ENCODE assay signal across 1 cellular context in the genomic region with DNA sequence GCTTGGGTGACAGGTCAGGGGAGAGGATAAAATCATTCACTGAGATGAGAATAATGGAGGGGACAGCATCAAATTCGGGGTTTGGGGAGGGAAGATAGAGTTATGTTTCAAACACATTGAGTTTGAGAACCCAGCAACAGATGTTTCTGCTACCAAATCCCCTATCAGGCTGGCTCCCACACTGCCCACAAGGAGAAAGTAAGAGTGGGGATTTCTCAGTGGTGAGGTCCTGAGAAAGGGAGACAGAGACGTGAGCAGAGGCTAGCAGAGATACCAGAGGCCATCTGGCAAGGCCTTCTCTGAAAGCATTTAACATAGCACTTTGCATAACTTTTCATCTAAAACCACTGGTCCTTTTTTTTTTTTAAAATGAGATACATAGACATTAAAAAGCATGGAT.
A peak's percentile ranks its signal among the peaks of the same experiment; 100 is the strongest.
TF ChIP-seq lines count a peak whose summit lies in the region.

No MANE protein-coding gene starts in this region.

TF ChIP-seq in GM12878, 131 proteins besides CTCF, POLR2A, EP300 and RAD21:
- TF ChIP-seq TCF7 (IDR thresholded peaks at IDR 0.05; ENCODE audit: borderline replicate concordance) (no peak), HCFC1 (IDR thresholded peaks at IDR 0.05; ENCODE audit: low read length) (no peak), IKZF1 (conservative IDR thresholded peaks at IDR 0.05) (no peak), ZNF217 (IDR thresholded peaks at IDR 0.05) (no peak), TCF12 (IDR thresholded peaks at IDR 0.05; ENCODE audit: low read depth, low read length) (0 out of 2 replicates have a peak, but pooled peaks have one; percentile 29), POU2F2 (IDR thresholded peaks at IDR 0.05; ENCODE audit: borderline replicate concordance, low read depth, low read length) (no peak), SREBF2 (IDR thresholded peaks at IDR 0.05; ENCODE audit: low read length) (no peak), SIX5 (IDR thresholded peaks at IDR 0.05; ENCODE audit: low read depth, low read length, severe bottlenecking) (no peak)
